ENCODE assay signal across 1 cellular context in the genomic region with DNA sequence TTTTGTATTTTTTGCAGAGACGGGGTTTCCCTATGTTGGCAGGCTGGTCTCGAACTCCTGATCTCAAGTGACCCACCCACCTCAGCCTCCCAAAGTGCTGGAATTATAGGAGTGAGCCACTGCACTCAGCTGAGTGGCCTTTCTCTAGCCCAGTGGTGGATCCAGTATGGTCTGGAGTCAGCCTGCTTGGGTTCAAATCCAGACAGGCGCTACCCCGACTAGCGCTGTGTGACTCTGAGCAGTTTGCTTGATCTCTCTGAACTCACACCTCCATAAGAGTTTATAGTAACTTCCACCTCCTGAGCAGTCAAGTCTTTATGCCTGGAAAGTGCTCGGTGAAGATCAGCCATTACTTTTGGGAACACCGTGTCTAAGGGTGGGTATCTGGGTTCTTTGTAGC.
TF ChIP-seq lines count a peak whose summit lies in the region.

No MANE protein-coding gene starts in this region.

TF ChIP-seq in H1, 55 proteins besides CTCF, POLR2A, EP300 and RAD21:
- TF ChIP-seq, protein P1, sequence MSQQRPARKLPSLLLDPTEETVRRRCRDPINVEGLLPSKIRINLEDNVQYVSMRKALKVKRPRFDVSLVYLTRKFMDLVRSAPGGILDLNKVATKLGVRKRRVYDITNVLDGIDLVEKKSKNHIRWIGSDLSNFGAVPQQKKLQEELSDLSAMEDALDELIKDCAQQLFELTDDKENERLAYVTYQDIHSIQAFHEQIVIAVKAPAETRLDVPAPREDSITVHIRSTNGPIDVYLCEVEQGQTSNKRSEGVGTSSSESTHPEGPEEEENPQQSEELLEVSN (IDR thresholded peaks at IDR 0.05), result no peak
- TF ChIP-seq GABPA (IDR thresholded peaks at IDR 0.05; ENCODE audit: borderline replicate concordance, insufficient read depth, low read length), result no peak
- TF ChIP-seq CHD1 (IDR thresholded peaks at IDR 0.05; ENCODE audit: low read depth, low read length), result no peak
- TF ChIP-seq EZH2 (IDR thresholded peaks at IDR 0.05; ENCODE audit: low read depth, low read length, severe bottlenecking), result no peak
- no peak for TF ChIP-seq KDM5A (IDR thresholded peaks at IDR 0.05; ENCODE audit: low read length)
- no peak for TF ChIP-seq POU5F1 (IDR thresholded peaks at IDR 0.05; ENCODE audit: low read depth, low read length)
- TF ChIP-seq ASH2L (IDR thresholded peaks at IDR 0.05; ENCODE audit: low read length), result no peak
- no peak for TF ChIP-seq PHF8 (conservative IDR thresholded peaks at IDR 0.05; ENCODE audit: low read depth, low read length)
- TF ChIP-seq RFX5 (IDR thresholded peaks at IDR 0.05; ENCODE audit: borderline replicate concordance, low read depth, low read length), result no peak
- TF ChIP-seq, protein P2, sequence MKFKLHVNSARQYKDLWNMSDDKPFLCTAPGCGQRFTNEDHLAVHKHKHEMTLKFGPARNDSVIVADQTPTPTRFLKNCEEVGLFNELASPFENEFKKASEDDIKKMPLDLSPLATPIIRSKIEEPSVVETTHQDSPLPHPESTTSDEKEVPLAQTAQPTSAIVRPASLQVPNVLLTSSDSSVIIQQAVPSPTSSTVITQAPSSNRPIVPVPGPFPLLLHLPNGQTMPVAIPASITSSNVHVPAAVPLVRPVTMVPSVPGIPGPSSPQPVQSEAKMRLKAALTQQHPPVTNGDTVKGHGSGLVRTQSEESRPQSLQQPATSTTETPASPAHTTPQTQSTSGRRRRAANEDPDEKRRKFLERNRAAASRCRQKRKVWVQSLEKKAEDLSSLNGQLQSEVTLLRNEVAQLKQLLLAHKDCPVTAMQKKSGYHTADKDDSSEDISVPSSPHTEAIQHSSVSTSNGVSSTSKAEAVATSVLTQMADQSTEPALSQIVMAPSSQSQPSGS (IDR thresholded peaks at IDR 0.05; ENCODE audit: low read length), result no peak
- TF ChIP-seq TAF1 (IDR thresholded peaks at IDR 0.05; ENCODE audit: low read depth, low read length), result no peak
- no peak for TF ChIP-seq BCL11A (IDR thresholded peaks at IDR 0.05; ENCODE audit: low read depth in 2 of 2, low read length in 2 of 2)
- TF ChIP-seq JUN (IDR thresholded peaks at IDR 0.05; ENCODE audit: low read depth, low read length), result no peak
- TF ChIP-seq SP1 (IDR thresholded peaks at IDR 0.05; ENCODE audit: low read depth, low read length), result no peak
- TF ChIP-seq SP4 (IDR thresholded peaks at IDR 0.05; ENCODE audit: low read length), result no peak
- no peak for TF ChIP-seq EGR1 (IDR thresholded peaks at IDR 0.05; ENCODE audit: borderline replicate concordance, low read depth, low read length)
- TF ChIP-seq KDM1A (IDR thresholded peaks at IDR 0.05; ENCODE audit: borderline replicate concordance, low read length), result no peak
TF ChIP-seq in H1: peak in this region for 0.
